In genomic region chr3:12629560-12629959, GRCh38 we compare ENCODE assay signal across 2 cellular contexts.
TF ChIP-seq lines count a peak whose summit lies in the region.

No MANE protein-coding gene starts in this region.

TF ChIP-seq in liver, 16 proteins besides CTCF, POLR2A, EP300 and RAD21:
- TF ChIP-seq, protein P1, sequence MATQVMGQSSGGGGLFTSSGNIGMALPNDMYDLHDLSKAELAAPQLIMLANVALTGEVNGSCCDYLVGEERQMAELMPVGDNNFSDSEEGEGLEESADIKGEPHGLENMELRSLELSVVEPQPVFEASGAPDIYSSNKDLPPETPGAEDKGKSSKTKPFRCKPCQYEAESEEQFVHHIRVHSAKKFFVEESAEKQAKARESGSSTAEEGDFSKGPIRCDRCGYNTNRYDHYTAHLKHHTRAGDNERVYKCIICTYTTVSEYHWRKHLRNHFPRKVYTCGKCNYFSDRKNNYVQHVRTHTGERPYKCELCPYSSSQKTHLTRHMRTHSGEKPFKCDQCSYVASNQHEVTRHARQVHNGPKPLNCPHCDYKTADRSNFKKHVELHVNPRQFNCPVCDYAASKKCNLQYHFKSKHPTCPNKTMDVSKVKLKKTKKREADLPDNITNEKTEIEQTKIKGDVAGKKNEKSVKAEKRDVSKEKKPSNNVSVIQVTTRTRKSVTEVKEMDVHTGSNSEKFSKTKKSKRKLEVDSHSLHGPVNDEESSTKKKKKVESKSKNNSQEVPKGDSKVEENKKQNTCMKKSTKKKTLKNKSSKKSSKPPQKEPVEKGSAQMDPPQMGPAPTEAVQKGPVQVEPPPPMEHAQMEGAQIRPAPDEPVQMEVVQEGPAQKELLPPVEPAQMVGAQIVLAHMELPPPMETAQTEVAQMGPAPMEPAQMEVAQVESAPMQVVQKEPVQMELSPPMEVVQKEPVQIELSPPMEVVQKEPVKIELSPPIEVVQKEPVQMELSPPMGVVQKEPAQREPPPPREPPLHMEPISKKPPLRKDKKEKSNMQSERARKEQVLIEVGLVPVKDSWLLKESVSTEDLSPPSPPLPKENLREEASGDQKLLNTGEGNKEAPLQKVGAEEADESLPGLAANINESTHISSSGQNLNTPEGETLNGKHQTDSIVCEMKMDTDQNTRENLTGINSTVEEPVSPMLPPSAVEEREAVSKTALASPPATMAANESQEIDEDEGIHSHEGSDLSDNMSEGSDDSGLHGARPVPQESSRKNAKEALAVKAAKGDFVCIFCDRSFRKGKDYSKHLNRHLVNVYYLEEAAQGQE (IDR thresholded peaks at IDR 0.05) = peak; percentile 55
- no peak for TF ChIP-seq NR2F2 (IDR thresholded peaks at IDR 0.05)
- TF ChIP-seq JUND (IDR thresholded peaks at IDR 0.05) = peak in 1 of 2 donors; percentile 57
- TF ChIP-seq HNF4G (IDR thresholded peaks at IDR 0.05) = no peak
- no peak for TF ChIP-seq ATF3 (IDR thresholded peaks at IDR 0.05)
- TF ChIP-seq GABPA (IDR thresholded peaks at IDR 0.05 in 1 of 2, conservative IDR thresholded peaks at IDR 0.05 in 1 of 2) = no peak
- peak; percentile 8 for TF ChIP-seq SP1 (IDR thresholded peaks at IDR 0.05)
- TF ChIP-seq YY1 (IDR thresholded peaks at IDR 0.05) = no peak
- peak in 1 of 2 donors; percentile 64 for TF ChIP-seq HNF4A (conservative IDR thresholded peaks at IDR 0.05)
- TF ChIP-seq TAF1 (conservative IDR thresholded peaks at IDR 0.05) = no peak
- no peak for TF ChIP-seq EGR1 (IDR thresholded peaks at IDR 0.05; ENCODE audit: low read depth in 2 of 2)
- peak; percentile 11 to 71 for TF ChIP-seq RXRA (IDR thresholded peaks at IDR 0.05)
- no peak for TF ChIP-seq FOXA2 (IDR thresholded peaks at IDR 0.05)
- TF ChIP-seq FOXA1 (IDR thresholded peaks at IDR 0.05) = peak; percentile 23
- TF ChIP-seq, protein P2, sequence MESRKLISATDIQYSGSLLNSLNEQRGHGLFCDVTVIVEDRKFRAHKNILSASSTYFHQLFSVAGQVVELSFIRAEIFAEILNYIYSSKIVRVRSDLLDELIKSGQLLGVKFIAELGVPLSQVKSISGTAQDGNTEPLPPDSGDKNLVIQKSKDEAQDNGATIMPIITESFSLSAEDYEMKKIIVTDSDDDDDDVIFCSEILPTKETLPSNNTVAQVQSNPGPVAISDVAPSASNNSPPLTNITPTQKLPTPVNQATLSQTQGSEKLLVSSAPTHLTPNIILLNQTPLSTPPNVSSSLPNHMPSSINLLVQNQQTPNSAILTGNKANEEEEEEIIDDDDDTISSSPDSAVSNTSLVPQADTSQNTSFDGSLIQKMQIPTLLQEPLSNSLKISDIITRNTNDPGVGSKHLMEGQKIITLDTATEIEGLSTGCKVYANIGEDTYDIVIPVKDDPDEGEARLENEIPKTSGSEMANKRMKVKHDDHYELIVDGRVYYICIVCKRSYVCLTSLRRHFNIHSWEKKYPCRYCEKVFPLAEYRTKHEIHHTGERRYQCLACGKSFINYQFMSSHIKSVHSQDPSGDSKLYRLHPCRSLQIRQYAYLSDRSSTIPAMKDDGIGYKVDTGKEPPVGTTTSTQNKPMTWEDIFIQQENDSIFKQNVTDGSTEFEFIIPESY (IDR thresholded peaks at IDR 0.05) = peak; percentile 48
- TF ChIP-seq MAX (IDR thresholded peaks at IDR 0.05) = peak; percentile 31

TF ChIP-seq in HepG2, 621 proteins besides CTCF, POLR2A, EP300 and RAD21:
- TF ChIP-seq TFAP4 (IDR thresholded peaks at IDR 0.05; ENCODE audit: borderline replicate concordance, low read depth) (no peak), HNRNPK (IDR thresholded peaks at IDR 0.05; ENCODE audit: low read depth, low read length, poor library complexity, severe bottlenecking) (no peak), ZNF549 (CRISPR knock-in tag; IDR thresholded peaks at IDR 0.05) (no peak), SATB2 (CRISPR knock-in tag; IDR thresholded peaks at IDR 0.05) (no peak), PBX3 (CRISPR knock-in tag; IDR thresholded peaks at IDR 0.05; ENCODE audit: borderline replicate concordance) (no peak), ZNF772 (CRISPR knock-in tag; IDR thresholded peaks at IDR 0.05) (no peak), FOXP1 (IDR thresholded peaks at IDR 0.05) (no peak), FOXP1 (CRISPR knock-in tag; IDR thresholded peaks at IDR 0.05) (no peak), MLLT10 (CRISPR knock-in tag; IDR thresholded peaks at IDR 0.05) (no peak), RAD51 (IDR thresholded peaks at IDR 0.05; ENCODE audit: borderline replicate concordance) (no peak), ARHGAP35 (CRISPR knock-in tag; IDR thresholded peaks at IDR 0.05; ENCODE audit: borderline replicate concordance) (no peak), FOSL2 (CRISPR knock-in tag; IDR thresholded peaks at IDR 0.05) (no peak), SNRNP70 (IDR thresholded peaks at IDR 0.05; ENCODE audit: low read depth, low read length) (no peak), PAF1 (CRISPR knock-in tag; IDR thresholded peaks at IDR 0.05) (no peak), ZNF546 (CRISPR knock-in tag; conservative IDR thresholded peaks at IDR 0.05) (no peak), JUN (CRISPR knock-in tag; IDR thresholded peaks at IDR 0.05) (no peak), SPEN (CRISPR knock-in tag; IDR thresholded peaks at IDR 0.05; ENCODE audit: low read depth) (no peak), RFX5 (IDR thresholded peaks at IDR 0.05; ENCODE audit: low read depth, low read length) (no peak)
- TF ChIP-seq, protein P3, sequence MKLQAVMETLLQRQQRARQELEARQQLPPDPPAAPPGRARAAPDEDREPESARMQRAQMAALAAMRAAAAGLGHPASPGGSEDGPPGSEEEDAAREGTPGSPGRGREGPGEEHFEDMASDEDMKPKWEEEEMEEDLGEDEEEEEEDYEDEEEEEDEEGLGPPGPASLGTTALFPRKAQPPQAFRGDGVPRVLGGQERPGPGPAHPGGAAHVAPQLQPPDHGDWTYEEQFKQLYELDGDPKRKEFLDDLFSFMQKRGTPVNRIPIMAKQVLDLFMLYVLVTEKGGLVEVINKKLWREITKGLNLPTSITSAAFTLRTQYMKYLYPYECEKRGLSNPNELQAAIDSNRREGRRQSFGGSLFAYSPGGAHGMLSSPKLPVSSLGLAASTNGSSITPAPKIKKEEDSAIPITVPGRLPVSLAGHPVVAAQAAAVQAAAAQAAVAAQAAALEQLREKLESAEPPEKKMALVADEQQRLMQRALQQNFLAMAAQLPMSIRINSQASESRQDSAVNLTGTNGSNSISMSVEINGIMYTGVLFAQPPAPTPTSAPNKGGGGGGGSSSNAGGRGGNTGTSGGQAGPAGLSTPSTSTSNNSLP (IDR thresholded peaks at IDR 0.05; ENCODE audit: low read depth, low read length) = no peak
- TF ChIP-seq, protein P4, sequence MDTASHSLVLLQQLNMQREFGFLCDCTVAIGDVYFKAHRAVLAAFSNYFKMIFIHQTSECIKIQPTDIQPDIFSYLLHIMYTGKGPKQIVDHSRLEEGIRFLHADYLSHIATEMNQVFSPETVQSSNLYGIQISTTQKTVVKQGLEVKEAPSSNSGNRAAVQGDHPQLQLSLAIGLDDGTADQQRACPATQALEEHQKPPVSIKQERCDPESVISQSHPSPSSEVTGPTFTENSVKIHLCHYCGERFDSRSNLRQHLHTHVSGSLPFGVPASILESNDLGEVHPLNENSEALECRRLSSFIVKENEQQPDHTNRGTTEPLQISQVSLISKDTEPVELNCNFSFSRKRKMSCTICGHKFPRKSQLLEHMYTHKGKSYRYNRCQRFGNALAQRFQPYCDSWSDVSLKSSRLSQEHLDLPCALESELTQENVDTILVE (CRISPR knock-in tag; IDR thresholded peaks at IDR 0.05) = no peak
- TF ChIP-seq, protein P5, sequence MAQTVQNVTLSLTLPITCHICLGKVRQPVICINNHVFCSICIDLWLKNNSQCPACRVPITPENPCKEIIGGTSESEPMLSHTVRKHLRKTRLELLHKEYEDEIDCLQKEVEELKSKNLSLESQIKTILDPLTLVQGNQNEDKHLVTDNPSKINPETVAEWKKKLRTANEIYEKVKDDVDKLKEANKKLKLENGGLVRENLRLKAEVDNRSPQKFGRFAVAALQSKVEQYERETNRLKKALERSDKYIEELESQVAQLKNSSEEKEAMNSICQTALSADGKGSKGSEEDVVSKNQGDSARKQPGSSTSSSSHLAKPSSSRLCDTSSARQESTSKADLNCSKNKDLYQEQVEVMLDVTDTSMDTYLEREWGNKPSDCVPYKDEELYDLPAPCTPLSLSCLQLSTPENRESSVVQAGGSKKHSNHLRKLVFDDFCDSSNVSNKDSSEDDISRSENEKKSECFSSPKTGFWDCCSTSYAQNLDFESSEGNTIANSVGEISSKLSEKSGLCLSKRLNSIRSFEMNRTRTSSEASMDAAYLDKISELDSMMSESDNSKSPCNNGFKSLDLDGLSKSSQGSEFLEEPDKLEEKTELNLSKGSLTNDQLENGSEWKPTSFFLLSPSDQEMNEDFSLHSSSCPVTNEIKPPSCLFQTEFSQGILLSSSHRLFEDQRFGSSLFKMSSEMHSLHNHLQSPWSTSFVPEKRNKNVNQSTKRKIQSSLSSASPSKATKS (CRISPR knock-in tag; IDR thresholded peaks at IDR 0.05) = no peak
